Comparison of ENCODE assay signal across 31 cellular contexts in the genomic region with DNA sequence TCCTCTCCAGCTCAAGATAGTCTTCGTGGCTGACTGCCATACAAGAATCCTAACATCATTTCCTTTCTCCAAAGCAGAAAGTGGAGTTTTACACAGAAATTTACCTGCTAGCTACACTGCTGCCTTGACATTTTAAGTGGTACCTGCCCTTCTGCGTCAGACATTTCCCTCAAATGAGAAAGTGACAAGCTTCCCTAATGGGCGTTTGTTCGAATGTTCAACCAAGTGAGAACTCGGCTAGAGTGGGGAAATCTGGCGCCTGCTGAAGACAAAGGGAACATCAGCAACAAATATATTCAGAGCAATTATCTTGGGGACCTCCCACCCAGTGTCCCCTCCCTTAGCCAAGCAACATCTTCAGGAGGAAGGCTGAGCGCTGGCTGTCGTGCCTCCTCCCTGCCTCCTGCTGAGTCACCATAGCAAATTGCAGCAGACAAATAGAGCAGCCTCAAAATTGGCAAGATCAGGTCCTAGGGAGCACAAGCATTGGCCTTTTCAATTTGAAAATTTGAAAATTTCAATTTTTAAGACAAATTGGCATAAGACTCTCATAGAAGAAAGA. TPM values are rescaled to one million over a fixed set of nuclear protein-coding genes. Genes with fewer than 3 reads are reported as not detected.
DNase-seq lines count a peak whose midpoint lies in the region; FAIRE-seq and TF ChIP-seq lines count a peak whose summit lies in the region.
"Had no signal": no experiment of that assay in that cellular context is flagged by ENCODE, and none has a peak within 500 bp of the region (broad histone marks: within the 10 kb centered on the region; RNA-seq: fewer than 3 reads in every experiment).

No MANE protein-coding gene starts in this region.

- H3K4me1 ChIP-seq in small intestine (ENCODE audit: control insufficient read depth in 2 of 2, insufficient read depth in 1 of 2, low read depth in 1 of 2, low read length in 1 of 2): no peaks in the 10 kb centered on the region
- H3K4me1 ChIP-seq: uterus had no signal

- peak overlapping the region; percentile 47 for H3K4me3 ChIP-seq in neural cell (ENCODE audit: low read length)
- no peak overlapping the region for H3K4me3 ChIP-seq in small intestine (ENCODE audit: low read depth in 1 of 2, low read length in 2 of 2)
- H3K4me3 ChIP-seq: left ventricle myocardium inferior, thoracic aorta, uterus had no signal

- DNase-seq in NCI-H2029 (lab: John Stamatoyannopoulos, UW): peak; percentile 32
- no peak for DNase-seq in NCI-H2029 treated with DMSO at 0.1 percent for 48 hours (lab: John Stamatoyannopoulos, UW)
- peak; percentile 14 for DNase-seq in NCI-H1417 treated with DMSO at 0.1 percent for 48 hours (lab: John Stamatoyannopoulos, UW)
- DNase-seq in NCI-H748 treated with DMSO at 0.1 percent for 48 hours (lab: John Stamatoyannopoulos, UW): peak; percentile 81
- DNase-seq in small intestine: no peak
- DNase-seq in nephron progenitor cell: no peak
- DNase-seq in NCI-H1694 (lab: John Stamatoyannopoulos, UW): no peak
- DNase-seq: activated CD4-positive, alpha-beta T cell treated with anti-CD3 and anti-CD28 coated beads, Interleukin-2, amount 50 U/mL, for 48 hours; activated CD4-positive, CD25-positive, alpha-beta regulatory T cell; activated CD8-positive, alpha-beta memory T cell treated with anti-CD3 and anti-CD28 coated beads, Interleukin-2, amount 50 U/mL, for 48 hours; activated naive CD4-positive, alpha-beta T cell treated with anti-CD3 and anti-CD28 coated beads, Interleukin-2, amount 50 U/mL, for 16 hours; amniotic stem cell; DND-41; effector CD8-positive, alpha-beta T cell; HCEC 1CT; left ventricle myocardium inferior; midbrain; naive thymus-derived CD4-positive, alpha-beta T cell; NCI-H1694 treated with DMSO at 0.1 percent for 48 hours; NCI-H524 treated with DMSO at 0.1 percent for 48 hours; uterus had no signal

- H3K27ac ChIP-seq in neural cell (ENCODE audit: low read length) (peak overlapping the region; percentile 75), small intestine (ENCODE audit: low read depth in 1 of 2, low read length in 1 of 2) (no peak overlapping the region)
- H3K27ac ChIP-seq: epithelial cell of prostate, left ventricle myocardium inferior, thoracic aorta, uterus had no signal

- no peaks in the 10 kb centered on the region for H3K9me2 ChIP-seq in neural cell (ENCODE audit: insufficient read depth, low read length)

- peaks cover 4% of the 10 kb centered on the region for H3K9me3 Mint-ChIP-seq in nephron progenitor cell
- H3K9me3 Mint-ChIP-seq: naive thymus-derived CD4-positive, alpha-beta T cell; stimulated activated naive CD8-positive, alpha-beta T cell treated with anti-CD3 and anti-CD28 coated beads, Interleukin-15, Interleukin-2, amounts not matched to agents 100 ng/mL and 50 ng/mL, for 24 hours had no signal

- 68 to 75% (median 72%) methylated on average over 8 of the region's 8 CpGs for WGBS in small intestine, 3 donors

- H3K79me2 ChIP-seq in neural cell (replicated peaks; ENCODE audit: insufficient read depth, low read length): no peaks in the 10 kb centered on the region

- H3K36me3 ChIP-seq in neural cell (ENCODE audit: insufficient read depth, low read length) (no peaks in the 10 kb centered on the region), small intestine (ENCODE audit: control insufficient read depth in 2 of 2, insufficient read depth in 2 of 2, low read length in 2 of 2) (no peaks in the 10 kb centered on the region)
- H3K36me3 ChIP-seq: left ventricle myocardium inferior, thoracic aorta, uterus had no signal

- no peak overlapping the region for H3K4me2 ChIP-seq in neural cell (ENCODE audit: low read length)

- H3K36me3 Mint-ChIP-seq in nephron progenitor cell (ENCODE audit: low read depth): no peaks in the 10 kb centered on the region
- H3K36me3 Mint-ChIP-seq: IgD-negative memory B cell; naive thymus-derived CD4-positive, alpha-beta T cell had no signal

- H4K20me1 ChIP-seq in neural cell (ENCODE audit: insufficient read depth): no peaks in the 10 kb centered on the region

- peaks cover 15% of the 10 kb centered on the region for H3K4me1 Mint-ChIP-seq in nephron progenitor cell
- H3K4me1 Mint-ChIP-seq: B cell, IgD-negative memory B cell had no signal

- TF ChIP-seq CTCF in neural cell (IDR thresholded peaks at IDR 0.05; ENCODE audit: poor library complexity, severe bottlenecking) (no peak), nephron progenitor cell (IDR thresholded peaks at IDR 0.05) (no peak)

- H3K9me3 ChIP-seq in neural cell (ENCODE audit: low read length) (no peaks in the 10 kb centered on the region), small intestine (ENCODE audit: control insufficient read depth, low read depth) (no peaks in the 10 kb centered on the region)
- H3K9me3 ChIP-seq: left ventricle myocardium inferior, thoracic aorta, uterus had no signal

- peak overlapping the region; percentile 40 for H3K9ac ChIP-seq in neural cell (ENCODE audit: low read length)

- H2AFZ ChIP-seq in neural cell (ENCODE audit: low read depth, low read length): no peak overlapping the region

- H3K27me3 Mint-ChIP-seq in nephron progenitor cell (ENCODE audit: low read depth, poor library complexity): peaks cover 37% of the 10 kb centered on the region

- FAIRE-seq in small intestine (lab: Jason Lieb, UNC): no peak
- FAIRE-seq: colon, GM19239, islet of Langerhans, RCC 7860 had no signal

- peak; percentile 67 for TF ChIP-seq EP300 in neural cell (conservative IDR thresholded peaks at IDR 0.05; ENCODE audit: poor library complexity, severe bottlenecking)

- H3K27ac Mint-ChIP-seq in nephron progenitor cell: no peak overlapping the region
- H3K27ac Mint-ChIP-seq: B cell; IgD-negative memory B cell; naive thymus-derived CD4-positive, alpha-beta T cell; stimulated activated naive CD8-positive, alpha-beta T cell treated with anti-CD3 and anti-CD28 coated beads, Interleukin-15, Interleukin-2, amounts not matched to agents 100 ng/mL and 50 ng/mL, for 24 hours had no signal

- H3K4me3 Mint-ChIP-seq in nephron progenitor cell: no peak overlapping the region
- H3K4me3 Mint-ChIP-seq: B cell; IgD-negative memory B cell; naive thymus-derived CD4-positive, alpha-beta T cell; stimulated activated naive CD8-positive, alpha-beta T cell treated with anti-CD3 and anti-CD28 coated beads, Interleukin-15, Interleukin-2, amounts not matched to agents 100 ng/mL and 50 ng/mL, for 24 hours had no signal

- H3K27me3 ChIP-seq in neural cell (ENCODE audit: insufficient read depth, low read depth, low read length): no peaks in the 10 kb centered on the region
- no peaks in the 10 kb centered on the region for H3K27me3 ChIP-seq in small intestine (ENCODE audit: control insufficient read depth in 2 of 2, insufficient read depth in 2 of 2, low read length in 2 of 2)
- H3K27me3 ChIP-seq: uterus had no signal

- TF ChIP-seq RAD21 in neural cell (conservative IDR thresholded peaks at IDR 0.05): no peak

- H3F3A ChIP-seq in neural cell (ENCODE audit: insufficient read depth, low read length, poor library complexity, severe bottlenecking): peaks cover 8% of the 10 kb centered on the region

TF ChIP-seq in neural cell, 6 proteins besides CTCF, POLR2A, EP300 and RAD21:
- no peak for TF ChIP-seq TAF1 (IDR thresholded peaks at IDR 0.05; ENCODE audit: low read depth)
- TF ChIP-seq SMC3 (conservative IDR thresholded peaks at IDR 0.05; ENCODE audit: poor library complexity): no peak
- TF ChIP-seq, protein P1, sequence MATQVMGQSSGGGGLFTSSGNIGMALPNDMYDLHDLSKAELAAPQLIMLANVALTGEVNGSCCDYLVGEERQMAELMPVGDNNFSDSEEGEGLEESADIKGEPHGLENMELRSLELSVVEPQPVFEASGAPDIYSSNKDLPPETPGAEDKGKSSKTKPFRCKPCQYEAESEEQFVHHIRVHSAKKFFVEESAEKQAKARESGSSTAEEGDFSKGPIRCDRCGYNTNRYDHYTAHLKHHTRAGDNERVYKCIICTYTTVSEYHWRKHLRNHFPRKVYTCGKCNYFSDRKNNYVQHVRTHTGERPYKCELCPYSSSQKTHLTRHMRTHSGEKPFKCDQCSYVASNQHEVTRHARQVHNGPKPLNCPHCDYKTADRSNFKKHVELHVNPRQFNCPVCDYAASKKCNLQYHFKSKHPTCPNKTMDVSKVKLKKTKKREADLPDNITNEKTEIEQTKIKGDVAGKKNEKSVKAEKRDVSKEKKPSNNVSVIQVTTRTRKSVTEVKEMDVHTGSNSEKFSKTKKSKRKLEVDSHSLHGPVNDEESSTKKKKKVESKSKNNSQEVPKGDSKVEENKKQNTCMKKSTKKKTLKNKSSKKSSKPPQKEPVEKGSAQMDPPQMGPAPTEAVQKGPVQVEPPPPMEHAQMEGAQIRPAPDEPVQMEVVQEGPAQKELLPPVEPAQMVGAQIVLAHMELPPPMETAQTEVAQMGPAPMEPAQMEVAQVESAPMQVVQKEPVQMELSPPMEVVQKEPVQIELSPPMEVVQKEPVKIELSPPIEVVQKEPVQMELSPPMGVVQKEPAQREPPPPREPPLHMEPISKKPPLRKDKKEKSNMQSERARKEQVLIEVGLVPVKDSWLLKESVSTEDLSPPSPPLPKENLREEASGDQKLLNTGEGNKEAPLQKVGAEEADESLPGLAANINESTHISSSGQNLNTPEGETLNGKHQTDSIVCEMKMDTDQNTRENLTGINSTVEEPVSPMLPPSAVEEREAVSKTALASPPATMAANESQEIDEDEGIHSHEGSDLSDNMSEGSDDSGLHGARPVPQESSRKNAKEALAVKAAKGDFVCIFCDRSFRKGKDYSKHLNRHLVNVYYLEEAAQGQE (IDR thresholded peaks at IDR 0.05; ENCODE audit: borderline replicate concordance): no peak
- TF ChIP-seq MXI1 (conservative IDR thresholded peaks at IDR 0.05; ENCODE audit: poor library complexity, severe bottlenecking): no peak
- TF ChIP-seq POLR2AphosphoS5 (IDR thresholded peaks at IDR 0.05): peak; percentile 58
- TF ChIP-seq EZH2 (IDR thresholded peaks at IDR 0.05; ENCODE audit: borderline replicate concordance, insufficient read depth, low read length, poor library complexity, severe bottlenecking): no peak

RNA-seq across cellular contexts. Expression of a gene that starts 57.1 kb away (rescaled TPM):
- 103 and 104 TPM in 2 replicates for polyA plus RNA-seq in neural cell
- 304 and 323 TPM in 2 replicates for polyA minus RNA-seq in neural cell
- 10 to 100 TPM in 1 of 3 donors, 1 to 10 TPM in 2; 4.2 to 12.6 (median 4.6) TPM for polyA plus RNA-seq in small intestine

RNA-seq across cellular contexts. Expression of a gene that starts 57.2 kb away (rescaled TPM):
- 20.2 and 24.8 TPM in 2 replicates for polyA plus RNA-seq in neural cell
- 22.8 and 29.2 TPM in 2 replicates for polyA minus RNA-seq in neural cell
- polyA plus RNA-seq in small intestine: 10 to 100 TPM in 1 of 3 donors, 1 to 10 TPM in 2; 7.2 to 11.6 (median 10.0) TPM

Comparison
In these comparisons a context has a peak if more than half of its experiments do, and no peak if none do; other contexts are left out.
1. DNase-seq: peak in NCI-H2029 (single experiment), NCI-H1417 treated with DMSO at 0.1 percent for 48 hours (single experiment) and NCI-H748 treated with DMSO at 0.1 percent for 48 hours (single experiment); none in NCI-H2029 treated with DMSO at 0.1 percent for 48 hours (single experiment), small intestine (single experiment), nephron progenitor cell (single experiment) and NCI-H1694 (single experiment).